ENCODE assay signal across 2 cellular contexts in genomic region chr16:2106211-2106610, GRCh38. TPM values are rescaled to one million over a fixed set of nuclear protein-coding genes. Genes with fewer than 3 reads are reported as not detected.
"Had no signal": no experiment of that assay in that cellular context is flagged by ENCODE, and none has a peak within 500 bp of the region (broad histone marks: within the 10 kb centered on the region; RNA-seq: fewer than 3 reads in every experiment).

No MANE protein-coding gene starts in this region.

RNA-seq across cellular contexts. Expression of gene RAB26, which starts 42.2 kb away (rescaled TPM):
- total RNA-seq: activated B cell treated with CpG ODN at 0.5 μM for 24 hours; T-helper 2 cell treated with Interferon-gamma antibody and Interleukin-4, amounts not matched to agents 100 ng/mL and 5 ng/mL, for 36 hours had no signal
